3 cellular contexts compared by ENCODE assay signal in genomic region chr15:95603802-95604201, GRCh38.
TF ChIP-seq lines count a peak whose summit lies in the region.

No MANE protein-coding gene starts in this region.

TF ChIP-seq in liver, 16 proteins besides CTCF, POLR2A, EP300 and RAD21:
- TF ChIP-seq GABPA (IDR thresholded peaks at IDR 0.05 in 1 of 2, conservative IDR thresholded peaks at IDR 0.05 in 1 of 2) (no peak), HNF4A (conservative IDR thresholded peaks at IDR 0.05) (no peak), JUND (IDR thresholded peaks at IDR 0.05) (no peak), MAX (IDR thresholded peaks at IDR 0.05) (no peak)
TF ChIP-seq in liver: peak in this region for 0.

TF ChIP-seq in HepG2, 621 proteins besides CTCF, POLR2A, EP300 and RAD21:
- TF ChIP-seq SAP130 (CRISPR knock-in tag; IDR thresholded peaks at IDR 0.05; ENCODE audit: low read depth), result no peak
- TF ChIP-seq HINFP (CRISPR knock-in tag; IDR thresholded peaks at IDR 0.05; ENCODE audit: low read depth), result no peak
- no peak for TF ChIP-seq SAFB2 (CRISPR knock-in tag; IDR thresholded peaks at IDR 0.05; ENCODE audit: borderline replicate concordance, low read depth)

TF ChIP-seq in endothelial cell of umbilical vein, 7 proteins besides CTCF, POLR2A, EP300 and RAD21:
- peak; percentile 61 for TF ChIP-seq GATA2 (IDR thresholded peaks at IDR 0.05; ENCODE audit: insufficient read depth, insufficient read length, low read depth, low read length)
- TF ChIP-seq MYC (IDR thresholded peaks at IDR 0.05; ENCODE audit: low read depth, low read length), result no peak
- no peak for TF ChIP-seq JUN (IDR thresholded peaks at IDR 0.05; ENCODE audit: borderline replicate concordance, insufficient read depth, insufficient read length, low read depth)
- TF ChIP-seq MAX (IDR thresholded peaks at IDR 0.05; ENCODE audit: insufficient read depth, insufficient read length), result no peak
- peak; percentile 36 for TF ChIP-seq POLR2AphosphoS5 (IDR thresholded peaks at IDR 0.05; ENCODE audit: insufficient read depth, low read depth, low read length)
- no peak for TF ChIP-seq FOS (IDR thresholded peaks at IDR 0.05; ENCODE audit: borderline replicate concordance, insufficient read depth, low read length)
